8 cellular contexts compared by ENCODE assay signal in the genomic region with DNA sequence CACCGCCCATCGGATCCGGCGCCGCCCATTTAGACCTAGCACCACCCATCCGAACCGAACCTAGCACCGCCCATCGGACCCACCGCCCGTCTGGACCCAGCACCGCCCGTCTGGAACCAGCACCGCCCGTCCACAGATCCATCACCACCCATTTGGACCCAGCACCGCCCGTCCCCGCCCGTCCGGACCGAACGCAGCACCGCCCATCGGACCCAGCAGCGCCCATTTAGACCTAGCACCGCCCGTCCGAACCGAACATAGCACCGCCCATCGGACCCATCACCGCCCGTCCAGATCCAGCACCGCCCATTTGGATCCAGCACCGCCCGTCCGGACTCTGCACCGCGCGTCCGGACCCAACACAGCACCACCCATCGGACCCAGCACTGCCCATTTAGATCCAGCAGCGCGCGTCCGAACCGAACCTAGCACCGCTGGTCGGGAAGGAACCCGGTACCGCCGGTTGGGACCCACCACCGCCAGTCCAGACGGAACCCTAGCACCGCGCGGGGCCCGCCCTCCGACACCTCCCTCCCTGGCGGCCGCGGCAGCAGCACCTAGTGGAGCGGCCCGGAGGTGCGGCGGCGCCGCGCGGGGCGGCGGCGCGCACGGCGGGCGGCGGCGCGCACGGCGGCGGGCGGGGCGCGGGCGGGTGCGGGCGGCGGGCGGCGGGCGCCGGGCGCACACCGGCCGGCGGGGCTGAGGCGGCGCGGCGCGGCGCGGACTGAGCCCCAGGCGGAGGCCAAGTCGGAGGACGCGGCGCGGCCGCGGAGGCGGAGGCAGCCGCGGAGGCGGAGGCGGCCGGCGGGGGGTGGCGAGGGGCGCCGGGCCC. TPM values are rescaled to one million over a fixed set of nuclear protein-coding genes. Genes with fewer than 3 reads are reported as not detected.
DNase-seq lines count a peak whose midpoint lies in the region; ATAC-seq and TF ChIP-seq lines count a peak whose summit lies in the region.

A gene with protein sequence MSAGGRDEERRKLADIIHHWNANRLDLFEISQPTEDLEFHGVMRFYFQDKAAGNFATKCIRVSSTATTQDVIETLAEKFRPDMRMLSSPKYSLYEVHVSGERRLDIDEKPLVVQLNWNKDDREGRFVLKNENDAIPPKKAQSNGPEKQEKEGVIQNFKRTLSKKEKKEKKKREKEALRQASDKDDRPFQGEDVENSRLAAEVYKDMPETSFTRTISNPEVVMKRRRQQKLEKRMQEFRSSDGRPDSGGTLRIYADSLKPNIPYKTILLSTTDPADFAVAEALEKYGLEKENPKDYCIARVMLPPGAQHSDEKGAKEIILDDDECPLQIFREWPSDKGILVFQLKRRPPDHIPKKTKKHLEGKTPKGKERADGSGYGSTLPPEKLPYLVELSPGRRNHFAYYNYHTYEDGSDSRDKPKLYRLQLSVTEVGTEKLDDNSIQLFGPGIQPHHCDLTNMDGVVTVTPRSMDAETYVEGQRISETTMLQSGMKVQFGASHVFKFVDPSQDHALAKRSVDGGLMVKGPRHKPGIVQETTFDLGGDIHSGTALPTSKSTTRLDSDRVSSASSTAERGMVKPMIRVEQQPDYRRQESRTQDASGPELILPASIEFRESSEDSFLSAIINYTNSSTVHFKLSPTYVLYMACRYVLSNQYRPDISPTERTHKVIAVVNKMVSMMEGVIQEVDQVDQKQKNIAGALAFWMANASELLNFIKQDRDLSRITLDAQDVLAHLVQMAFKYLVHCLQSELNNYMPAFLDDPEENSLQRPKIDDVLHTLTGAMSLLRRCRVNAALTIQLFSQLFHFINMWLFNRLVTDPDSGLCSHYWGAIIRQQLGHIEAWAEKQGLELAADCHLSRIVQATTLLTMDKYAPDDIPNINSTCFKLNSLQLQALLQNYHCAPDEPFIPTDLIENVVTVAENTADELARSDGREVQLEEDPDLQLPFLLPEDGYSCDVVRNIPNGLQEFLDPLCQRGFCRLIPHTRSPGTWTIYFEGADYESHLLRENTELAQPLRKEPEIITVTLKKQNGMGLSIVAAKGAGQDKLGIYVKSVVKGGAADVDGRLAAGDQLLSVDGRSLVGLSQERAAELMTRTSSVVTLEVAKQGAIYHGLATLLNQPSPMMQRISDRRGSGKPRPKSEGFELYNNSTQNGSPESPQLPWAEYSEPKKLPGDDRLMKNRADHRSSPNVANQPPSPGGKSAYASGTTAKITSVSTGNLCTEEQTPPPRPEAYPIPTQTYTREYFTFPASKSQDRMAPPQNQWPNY (N-terminal part only) (plus strand): TSS at position 682 of the 832 bp plus-strand sequence. CDS start 222 bp downstream, outside the sequence.

- no peaks in the 10 kb centered on the region for H3K36me3 ChIP-seq in mucosa of stomach (ENCODE audit: control insufficient read depth, insufficient read depth, low read length)

- peaks cover 14% of the 10 kb centered on the region for H3K27me3 Mint-ChIP-seq in stimulated activated memory B cell treated with anti-CD40 and anti-IgM and Interleukin-4, amounts not matched to agents 10 μg/mL and 1 μg/mL and 100 μg/mL, for 72 hours

- H3K4me3 Mint-ChIP-seq in stimulated activated memory B cell treated with anti-CD40 and anti-IgM and Interleukin-4, amounts not matched to agents 10 μg/mL and 1 μg/mL and 100 μg/mL, for 72 hours: peak within 1 kb of the TSS; percentile 89

- peak; percentile 43 for TF ChIP-seq CTCF in epithelial cell of proximal tubule (conservative IDR thresholded peaks at IDR 0.05; ENCODE audit: low read depth, low read length)

- ATAC-seq in GM18867 (IDR thresholded peaks at IDR 0.05; ENCODE audit: unreplicated experiment) (peak; percentile 86), HG03060 (IDR thresholded peaks at IDR 0.05; ENCODE audit: low read depth, unreplicated experiment) (peak; percentile 32)
- ATAC-seq in stimulated activated memory B cell treated with anti-CD40 and anti-IgM and Interleukin-4, amounts not matched to agents 10 μg/mL and 1 μg/mL and 100 μg/mL, for 72 hours: peak; percentile 92

- H3K36me3 Mint-ChIP-seq in stimulated activated memory B cell treated with anti-CD40 and anti-IgM and Interleukin-4, amounts not matched to agents 10 μg/mL and 1 μg/mL and 100 μg/mL, for 72 hours: no peaks in the 10 kb centered on the region

- DNase-seq in ACHN: peak; percentile 58
- peak; percentile 27 to 32 for DNase-seq in NOMO-1 (lab: John Stamatoyannopoulos, UW; ENCODE audit: unreplicated experiment in 2 of 2)
- peak; percentile 46 for DNase-seq in activated T-cell treated with anti-CD3 and anti-CD28 coated beads for 4 hours
- no peak for DNase-seq in epithelial cell of proximal tubule (ENCODE audit: low read depth)

- peaks cover 40% of the 10 kb centered on the region for H3K4me1 Mint-ChIP-seq in stimulated activated memory B cell treated with anti-CD40 and anti-IgM and Interleukin-4, amounts not matched to agents 10 μg/mL and 1 μg/mL and 100 μg/mL, for 72 hours

- H3K4me1 ChIP-seq in mucosa of stomach (ENCODE audit: control insufficient read depth, insufficient read depth, low read length): peaks cover 36% of the 10 kb centered on the region

- H3K27me3 ChIP-seq in mucosa of stomach (ENCODE audit: control insufficient read depth, insufficient read depth, low read length): peaks cover 9% of the 10 kb centered on the region

- peak within 1 kb of the TSS; percentile 79 for H3K27ac Mint-ChIP-seq in stimulated activated memory B cell treated with anti-CD40 and anti-IgM and Interleukin-4, amounts not matched to agents 10 μg/mL and 1 μg/mL and 100 μg/mL, for 72 hours

- H3K9me3 Mint-ChIP-seq in stimulated activated memory B cell treated with anti-CD40 and anti-IgM and Interleukin-4, amounts not matched to agents 10 μg/mL and 1 μg/mL and 100 μg/mL, for 72 hours: no peaks in the 10 kb centered on the region

- H3K4me3 ChIP-seq in epithelial cell of proximal tubule (ENCODE audit: low read depth, low read length): peak within 1 kb of the TSS; percentile 87
- peak within 1 kb of the TSS; percentile 92 for H3K4me3 ChIP-seq in mucosa of stomach (ENCODE audit: low read length)

- H3K9ac ChIP-seq in mucosa of stomach (ENCODE audit: low read length): peak within 1 kb of the TSS; percentile 86

- in situ Hi-C loops in ACHN (cut with HindIII; ENCODE audit: low pct_ligation_motif_present, low pct_unique_long_range_greater_than_20kb, low sequenced_read_pairs): no loop called here

- no peaks in the 10 kb centered on the region for H3K9me3 ChIP-seq in mucosa of stomach (ENCODE audit: control insufficient read depth, low read length)

RNA-seq across cellular contexts. Expression of the gene that starts here (rescaled TPM):
- total RNA-seq in epithelial cell of proximal tubule: 38.3 and 109 TPM in 2 replicates

Comparison
In these comparisons a context has a peak if more than half of its experiments do, and no peak if none do; other contexts are left out.
1. ATAC-seq: peak in every context shown above with its lines; median percentile 92 in stimulated activated memory B cell treated with anti-CD40 and anti-IgM and Interleukin-4, amounts not matched to agents 10 μg/mL and 1 μg/mL and 100 μg/mL, for 72 hours; 86 in GM18867; 32 in HG03060.